In the genomic region with DNA sequence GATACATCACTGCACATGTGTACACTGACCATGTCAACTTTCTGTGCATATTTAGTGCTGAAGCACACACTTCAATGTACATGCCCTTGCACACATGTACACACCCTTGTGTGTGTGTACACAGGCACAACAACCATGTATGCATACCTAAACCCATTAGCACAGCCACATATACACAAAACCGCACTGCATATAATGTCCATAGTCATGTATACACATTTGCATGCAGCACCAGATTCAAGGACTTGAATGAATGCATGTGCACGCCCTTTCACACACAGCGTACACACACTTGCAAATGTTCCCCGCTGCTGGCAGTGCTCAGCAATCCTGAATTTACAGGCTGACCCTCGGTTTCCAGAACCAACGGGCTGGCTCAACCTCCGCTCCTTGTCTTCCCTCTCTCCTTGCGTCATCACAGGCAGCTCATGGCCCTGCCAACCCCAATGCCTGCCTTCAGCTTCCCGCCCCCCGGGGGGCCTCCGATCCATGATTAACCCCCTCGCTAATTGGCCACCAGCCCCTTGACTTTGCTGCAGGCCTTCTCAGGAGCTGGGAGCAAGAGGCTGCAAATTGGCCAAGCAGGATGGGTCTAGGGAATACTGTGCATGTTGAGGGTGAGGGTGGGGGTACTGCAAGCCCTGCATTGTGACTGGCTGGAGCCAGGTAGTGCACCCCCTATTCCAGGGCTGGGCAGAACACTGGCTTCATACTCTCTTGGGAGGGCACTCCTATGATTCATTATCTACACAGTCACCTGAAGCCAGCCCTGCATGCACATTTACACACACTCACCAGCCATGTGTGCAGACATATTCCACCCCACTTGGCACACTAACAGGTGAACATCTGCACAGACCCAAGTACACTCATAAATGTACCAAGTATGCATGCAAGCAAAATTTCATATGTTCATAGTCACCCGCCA, we compare ENCODE assay signal across 18 cellular contexts. TPM values are rescaled to one million over a fixed set of nuclear protein-coding genes. Genes with fewer than 3 reads are reported as not detected.
DNase-seq lines count a peak whose midpoint lies in the region; ATAC-seq and TF ChIP-seq lines count a peak whose summit lies in the region.
"Had no signal": no experiment of that assay in that cellular context is flagged by ENCODE, and none has a peak within 500 bp of the region (broad histone marks: within the 10 kb centered on the region; RNA-seq: fewer than 3 reads in every experiment).

No MANE protein-coding gene starts in this region.

- H2BK5ac ChIP-seq in neuronal stem cell (ENCODE audit: low read length): no peak overlapping the region

- no peak overlapping the region for H2BK12ac ChIP-seq in neuronal stem cell (ENCODE audit: low read length)

- H3K36me3 Mint-ChIP-seq in central memory CD8-positive, alpha-beta T cell (ENCODE audit: insufficient read depth): peaks cover 7% of the 10 kb centered on the region

- no peak overlapping the region for H3K9ac ChIP-seq in neuronal stem cell (ENCODE audit: low read depth, low read length, poor library complexity)

- H4K20me1 ChIP-seq in osteoblast (ENCODE audit: insufficient read depth, low read length): no peaks in the 10 kb centered on the region

- H3K18ac ChIP-seq in neuronal stem cell (ENCODE audit: low read length): no peak overlapping the region

- peaks cover 11% of the 10 kb centered on the region for H3K27me3 ChIP-seq in osteoblast (ENCODE audit: insufficient read depth, low read length)
- H3K27me3 ChIP-seq in neuronal stem cell (ENCODE audit: control insufficient read depth in 3 of 3, insufficient read depth in 3 of 3, low read depth in 1 of 3, low read length in 3 of 3): no peaks in the 10 kb centered on the region

- no peak overlapping the region for H2BK120ac ChIP-seq in neuronal stem cell (ENCODE audit: low read depth, low read length)

- H3K4me1 ChIP-seq in osteoblast (ENCODE audit: insufficient read depth, low read length) (peaks cover 33% of the 10 kb centered on the region), neuronal stem cell (ENCODE audit: control insufficient read depth in 2 of 2, insufficient read depth in 1 of 2, low read depth in 1 of 2, low read length in 2 of 2) (peaks cover 29 to 50% of the 10 kb centered on the region in 2 donors)

- H3K14ac ChIP-seq in neuronal stem cell (ENCODE audit: low read length): no peak overlapping the region

- no peaks in the 10 kb centered on the region for H3K79me2 ChIP-seq in osteoblast (ENCODE audit: insufficient read depth, low read length)

- H2BK15ac ChIP-seq in neuronal stem cell (ENCODE audit: low read length): no peak overlapping the region

- H3K4me2 ChIP-seq in osteoblast (ENCODE audit: insufficient read depth, low read length): no peak overlapping the region
- H3K4me2 ChIP-seq in neuronal stem cell (ENCODE audit: insufficient read depth, low read length, poor library complexity, severe bottlenecking): no peak overlapping the region

- no CpG with 5 or more reads among the region's 13 CpGs for WGBS in neuronal stem cell (ENCODE audit: extremely low coverage in 2 of 2, insufficient read length in 2 of 2, insufficient replicate concordance in 1 of 2), 2 donors

- no peak overlapping the region for H4K8ac ChIP-seq in neuronal stem cell (ENCODE audit: low read depth, low read length)

- no peaks in the 10 kb centered on the region for H3K79me1 ChIP-seq in neuronal stem cell (ENCODE audit: low read depth, low read length)

- H3K9me3 ChIP-seq in osteoblast (ENCODE audit: low read depth, low read length) (no peaks in the 10 kb centered on the region), neuronal stem cell (replicated peaks in 1 of 2; ENCODE audit: control insufficient read depth in 2 of 2, insufficient read depth in 1 of 2, low read depth in 1 of 2, low read length in 2 of 2) (no peaks in the 10 kb centered on the region)
- H3K9me3 ChIP-seq: Caco-2, prostate gland had no signal

- peak overlapping the region; percentile 44 for H3K27ac Mint-ChIP-seq in central memory CD8-positive, alpha-beta T cell (ENCODE audit: low read depth)
- H3K27ac Mint-ChIP-seq: dendritic cell treated with granulocyte-macrophage colony-stimulating factor and Interleukin-4, amounts not matched to agents 40 ng/mL and 50 ng/mL, for 4 days had no signal

- no peak overlapping the region for H4K91ac ChIP-seq in neuronal stem cell (ENCODE audit: low read depth, low read length, poor library complexity)

- H3K36me3 ChIP-seq in osteoblast (ENCODE audit: insufficient read depth, low read length) (no peaks in the 10 kb centered on the region), neuronal stem cell (replicated peaks in 1 of 2; ENCODE audit: control insufficient read depth in 2 of 2, insufficient read depth in 2 of 2, low read length in 2 of 2) (peaks cover 0 to 7% of the 10 kb centered on the region in 2 donors)
- H3K36me3 ChIP-seq: prostate gland had no signal

- H3K4me3 ChIP-seq in osteoblast (ENCODE audit: insufficient read depth, low read length) (no peak overlapping the region), neuronal stem cell (ENCODE audit: low read length in 2 of 2) (no peak overlapping the region)
- H3K4me3 ChIP-seq: prostate gland had no signal

- H3K4me3 Mint-ChIP-seq in central memory CD8-positive, alpha-beta T cell: no peak overlapping the region
- H3K4me3 Mint-ChIP-seq: dendritic cell treated with granulocyte-macrophage colony-stimulating factor and Interleukin-4, amounts not matched to agents 40 ng/mL and 50 ng/mL, for 4 days had no signal

- no peaks in the 10 kb centered on the region for H3K9me3 Mint-ChIP-seq in central memory CD8-positive, alpha-beta T cell
- H3K9me3 Mint-ChIP-seq: dendritic cell treated with granulocyte-macrophage colony-stimulating factor and Interleukin-4, amounts not matched to agents 40 ng/mL and 50 ng/mL, for 4 days had no signal

- no peak for ATAC-seq in central memory CD8-positive, alpha-beta T cell (replicated peaks; ENCODE audit: extremely low read depth, poor library complexity, severe bottlenecking)

- no peak overlapping the region for H3K4ac ChIP-seq in neuronal stem cell (ENCODE audit: low read length)

- DNase-seq in NCI-H2171 treated with DMSO at 0.1 percent for 48 hours (lab: John Stamatoyannopoulos, UW) (peak; percentile 18), NCI-H2171 (lab: John Stamatoyannopoulos, UW) (no peak), osteoblast (ENCODE audit: insufficient read length, low spot score, missing footprints) (peak; percentile 84), neuronal stem cell (ENCODE audit: low spot score) (no peak)
- DNase-seq in central memory CD8-positive, alpha-beta T cell (ENCODE audit: low spot score in 2 of 2): no peak
- DNase-seq in activated naive CD4-positive, alpha-beta T cell treated with anti-CD3 and anti-CD28 coated beads, Interleukin-2, amount 50 U/mL, for 16 hours: no peak
- DNase-seq: activated CD4-positive, alpha-beta T cell treated with anti-CD3 and anti-CD28 coated beads, Interleukin-2, amount 50 U/mL, for 48 hours; aorta; Caco-2; GF-D8; Kasumi-1; NCI-H1694 treated with DMSO at 0.1 percent for 48 hours; NCI-H82; Right ventricle myocardium superior; stimulated activated CD4-positive, alpha-beta T cell treated with anti-CD3 and anti-CD28 coated beads, Interleukin-15, amount 100 ng/mL, for 24 hours had no signal

- H2AFZ ChIP-seq in osteoblast (ENCODE audit: low read length): no peak overlapping the region
- H2AFZ ChIP-seq in neuronal stem cell (ENCODE audit: low read length): no peak overlapping the region

- H3K23ac ChIP-seq in neuronal stem cell (ENCODE audit: low read depth, low read length, poor library complexity): no peak overlapping the region

- no peaks in the 10 kb centered on the region for H3K27me3 Mint-ChIP-seq in central memory CD8-positive, alpha-beta T cell

- no peak for TF ChIP-seq CTCF in osteoblast (IDR thresholded peaks at IDR 0.05; ENCODE audit: extremely low read depth, low read depth, low read length)

- H2AK5ac ChIP-seq in neuronal stem cell (ENCODE audit: low read depth, low read length): no peak overlapping the region

- H3K27ac ChIP-seq in osteoblast (ENCODE audit: low read depth, low read length) (no peak overlapping the region), neuronal stem cell (replicated peaks; ENCODE audit: low read length) (no peak overlapping the region)
- H3K27ac ChIP-seq: prostate gland had no signal

- peaks cover 22% of the 10 kb centered on the region for H3K4me1 Mint-ChIP-seq in central memory CD8-positive, alpha-beta T cell

RNA-seq across cellular contexts. Expression of a gene that starts 7.9 kb away (rescaled TPM):
- under 0.01 and 0.36 TPM in 2 replicates for total RNA-seq in osteoblast
- 7.5 TPM for polyA plus RNA-seq in neuronal stem cell (2013, experiment 1 of 2)
- polyA plus RNA-seq in neuronal stem cell (2013, experiment 2 of 2): 7.8 TPM

RNA-seq across cellular contexts. Expression of a gene that starts 17.2 kb away (rescaled TPM):
- total RNA-seq in osteoblast: not detected in 2 replicates
- 0.07 TPM for polyA plus RNA-seq in neuronal stem cell (2013, experiment 1 of 2)
- 0.10 TPM for polyA plus RNA-seq in neuronal stem cell (2013, experiment 2 of 2)
- total RNA-seq: A172, aorta, Caco-2, Right ventricle myocardium superior had no signal
- polyA plus RNA-seq: aorta had no signal

RNA-seq across cellular contexts. Expression of a gene that starts 25.7 kb away (rescaled TPM):
- total RNA-seq in osteoblast: not detected in 2 replicates
- polyA plus RNA-seq in neuronal stem cell (2013, experiment 1 of 2): not detected
- polyA plus RNA-seq in neuronal stem cell (2013, experiment 2 of 2): not detected
- total RNA-seq: A172, Caco-2 had no signal

RNA-seq across cellular contexts. Expression of a gene that starts 33.5 kb away (rescaled TPM):
- total RNA-seq in osteoblast: 25.7 and 29.8 TPM in 2 replicates
- polyA plus RNA-seq in neuronal stem cell (2013, experiment 1 of 2): 8.4 TPM
- 8.3 TPM for polyA plus RNA-seq in neuronal stem cell (2013, experiment 2 of 2)

RNA-seq across cellular contexts. Expression of a gene that starts 58.5 kb away (rescaled TPM):
- total RNA-seq in osteoblast: under 0.01 TPM in 1 of 2 replicates, not detected in the other
- 8.5 TPM for polyA plus RNA-seq in neuronal stem cell (2013, experiment 1 of 2)
- polyA plus RNA-seq in neuronal stem cell (2013, experiment 2 of 2): 8.0 TPM

Comparison
In these comparisons a context has a peak if more than half of its experiments do, and no peak if none do; other contexts are left out.
1. DNase-seq: peak in NCI-H2171 treated with DMSO at 0.1 percent for 48 hours (single experiment) and osteoblast (single experiment); none in NCI-H2171 (single experiment), central memory CD8-positive, alpha-beta T cell (0 of 2), neuronal stem cell (single experiment) and activated naive CD4-positive, alpha-beta T cell treated with anti-CD3 and anti-CD28 coated beads, Interleukin-2, amount 50 U/mL, for 16 hours (single experiment).